Comparison of ENCODE assay signal across 9 cellular contexts in the genomic region with DNA sequence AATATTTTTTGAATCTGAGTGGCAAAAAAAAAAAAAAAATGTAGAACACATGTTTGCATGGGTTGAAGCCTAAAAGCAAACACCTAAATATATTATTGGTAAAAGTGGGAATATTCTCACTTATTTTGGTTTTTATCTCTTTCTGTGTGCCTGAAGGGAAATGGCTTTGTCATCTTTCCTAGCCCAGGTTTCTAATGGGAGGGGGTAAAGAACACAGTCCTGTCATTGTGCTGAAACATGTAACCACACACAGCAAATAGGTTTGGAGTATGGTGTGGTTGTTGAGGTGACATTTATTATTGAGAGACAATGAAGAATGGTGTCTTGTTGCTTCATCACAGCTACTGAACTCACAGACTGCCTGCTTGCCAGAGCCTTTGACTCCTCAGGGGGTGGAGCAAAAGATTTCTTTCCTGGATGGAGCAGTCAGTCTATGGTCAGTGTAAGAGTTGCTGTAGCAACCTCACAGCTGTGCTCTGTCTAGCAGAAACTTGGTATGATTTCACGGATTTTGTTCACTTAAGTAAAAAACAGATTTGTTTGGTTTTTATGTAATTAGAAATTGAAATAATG.
DNase-seq lines count a peak whose midpoint lies in the region; ATAC-seq and TF ChIP-seq lines count a peak whose summit lies in the region.
"Had no signal": no experiment of that assay in that cellular context is flagged by ENCODE, and none has a peak within 500 bp of the region (broad histone marks: within the 10 kb centered on the region; RNA-seq: fewer than 3 reads in every experiment).

No MANE protein-coding gene starts in this region.

- intact Hi-C loops in gastrocnemius medialis (cut with DNase I; ENCODE audit: low total_unique reads) = no loop called here

- peaks cover 0 to 7% of the 10 kb centered on the region in 2 donors for H3K36me3 ChIP-seq in gastrocnemius medialis

- H3K9me3 ChIP-seq in gastrocnemius medialis = no peaks in the 10 kb centered on the region

- no peak for TF ChIP-seq POLR2A in gastrocnemius medialis (IDR thresholded peaks at IDR 0.05)

- peak overlapping the region in 1 of 4 donors; percentile 25 for H3K27ac ChIP-seq in gastrocnemius medialis

- ATAC-seq in gastrocnemius medialis (peak; percentile 70 to 77), GM18867 (IDR thresholded peaks at IDR 0.05; ENCODE audit: unreplicated experiment) (no peak), HG03432 (IDR thresholded peaks at IDR 0.05; ENCODE audit: unreplicated experiment) (no peak)
- ATAC-seq: stimulated activated memory B cell treated with anti-CD40 and anti-IgM and Interleukin-4, amounts not matched to agents 10 μg/mL and 1 μg/mL and 100 μg/mL, for 72 hours had no signal

- no peak for TF ChIP-seq CTCF in gastrocnemius medialis (IDR thresholded peaks at IDR 0.05 in 4 of 5, conservative IDR thresholded peaks at IDR 0.05 in 1 of 5)

- H3K27me3 ChIP-seq in gastrocnemius medialis = no peaks in the 10 kb centered on the region

- in situ Hi-C loops in gastrocnemius medialis (cut with MboI; ENCODE audit: low sequenced_read_pairs in 4 of 4) = no loop called here

- H3K4me3 ChIP-seq in gastrocnemius medialis = peak overlapping the region in 1 of 4 donors; percentile 41

- peaks cover 8 to 13% of the 10 kb centered on the region in 2 donors for H3K4me1 ChIP-seq in gastrocnemius medialis

- DNase-seq in NCI-H1417 (lab: John Stamatoyannopoulos, UW) (peak; percentile 17 to 67 (median 26)), NCI-H1417 treated with DMSO at 0.1 percent for 48 hours (lab: John Stamatoyannopoulos, UW) (no peak), SHP77 (lab: John Stamatoyannopoulos, UW) (peak; percentile 9 to 23), glomerular visceral epithelial cell (ENCODE audit: extremely low spot score) (peak; percentile 32), gastrocnemius medialis (peak in 1 of 2 donors; percentile 27)
- DNase-seq in activated CD4-positive, alpha-beta T cell treated with anti-CD3 and anti-CD28 coated beads for 48 hours = no peak

Comparison
In these comparisons a context has a peak if more than half of its experiments do, and no peak if none do; other contexts are left out.
1. DNase-seq: peak in NCI-H1417 (3 of 3), SHP77 (2 of 2) and glomerular visceral epithelial cell (single experiment); none in NCI-H1417 treated with DMSO at 0.1 percent for 48 hours (single experiment) and activated CD4-positive, alpha-beta T cell treated with anti-CD3 and anti-CD28 coated beads for 48 hours (single experiment).
2. ATAC-seq: peak in gastrocnemius medialis (2 of 2); none in GM18867 (single experiment) and HG03432 (single experiment).